In genomic region chr16:68936729-68937631, GRCh38 we compare ENCODE assay signal across 13 cellular contexts.
A peak's percentile ranks its signal among the peaks of the same experiment; 100 is the strongest.
DNase-seq lines count a peak whose midpoint lies in the region; ATAC-seq and TF ChIP-seq lines count a peak whose summit lies in the region.
"Had no signal": no experiment of that assay in that cellular context is flagged by ENCODE, and none has a peak within 500 bp of the region (broad histone marks: within the 10 kb centered on the region; RNA-seq: fewer than 3 reads in every experiment).

No MANE protein-coding gene starts in this region.

- no peaks in the 10 kb centered on the region for H3K4me1 ChIP-seq in colonic mucosa
- H3K4me1 ChIP-seq: spleen had no signal

- no peak for TF ChIP-seq CTCF in GM13977 (IDR thresholded peaks at IDR 0.05; ENCODE audit: extremely low read depth, insufficient read depth, missing control alignments)
- TF ChIP-seq CTCF in colonic mucosa (IDR thresholded peaks at IDR 0.05): no peak

- in situ Hi-C loops in GM13977 (cut with MboI; ENCODE audit: low pct_unique_long_range_greater_than_20kb, low sequenced_read_pairs, unreplicated experiment): no loop called here

- no peak for ATAC-seq in HG03354 (IDR thresholded peaks at IDR 0.05; ENCODE audit: poor library complexity, severe bottlenecking, unreplicated experiment)
- no peak for ATAC-seq in GM18873 (IDR thresholded peaks at IDR 0.05; ENCODE audit: low FRiP score, unreplicated experiment)
- ATAC-seq: stimulated activated naive CD8-positive, alpha-beta T cell treated with anti-CD3 and anti-CD28 coated beads, Interleukin-15, amount 100 ng/mL, for 72 hours had no signal

- intact Hi-C loops in colonic mucosa (cut with DNase I): no loop called here

- H3K4me3 ChIP-seq in MG63 (no peak overlapping the region), colonic mucosa (no peak overlapping the region)
- H3K4me3 ChIP-seq: spleen had no signal

- peak; percentile 13 for DNase-seq in COLO829 (ENCODE audit: low spot score)
- peak; percentile 1 for DNase-seq in MG63
- peak; percentile 10 for DNase-seq in amniotic stem cell (lab: John Stamatoyannopoulos, UW)
- DNase-seq in lung microvascular endothelial cell (ENCODE audit: low read depth in 2 of 2): peak; percentile 13 to 25
- no peak for DNase-seq in GM13977 (ENCODE audit: low spot score)
- DNase-seq in colonic mucosa: no peak
- DNase-seq: Calu3; effector memory CD4-positive, alpha-beta T cell; spleen; stimulated activated naive CD8-positive, alpha-beta T cell treated with anti-CD3 and anti-CD28 coated beads, Interleukin-15, amount 100 ng/mL, for 72 hours; SW 1271 had no signal

- no peaks in the 10 kb centered on the region for H3K36me3 ChIP-seq in MG63
- no peaks in the 10 kb centered on the region for H3K36me3 ChIP-seq in colonic mucosa

- H3K27ac ChIP-seq in colonic mucosa: no peak overlapping the region
- H3K27ac ChIP-seq: spleen had no signal

- H3K9ac ChIP-seq in colonic mucosa (ENCODE audit: low read depth in 2 of 2, low read length in 2 of 2): no peak overlapping the region

- no peaks in the 10 kb centered on the region for H3K9me3 ChIP-seq in MG63
- no peaks in the 10 kb centered on the region for H3K9me3 ChIP-seq in colonic mucosa
- H3K9me3 ChIP-seq: spleen had no signal

- H3K27me3 ChIP-seq in MG63: no peaks in the 10 kb centered on the region
- H3K27me3 ChIP-seq in colonic mucosa: no peaks in the 10 kb centered on the region
- H3K27me3 ChIP-seq: spleen had no signal

Comparison
In these comparisons a context has a peak if more than half of its experiments do, and no peak if none do; other contexts are left out.
1. DNase-seq: peak in COLO829 (single experiment), MG63 (single experiment), amniotic stem cell (single experiment) and lung microvascular endothelial cell (2 of 2); none in GM13977 (single experiment) and colonic mucosa (single experiment).